19 cellular contexts compared by ENCODE assay signal in the genomic region with DNA sequence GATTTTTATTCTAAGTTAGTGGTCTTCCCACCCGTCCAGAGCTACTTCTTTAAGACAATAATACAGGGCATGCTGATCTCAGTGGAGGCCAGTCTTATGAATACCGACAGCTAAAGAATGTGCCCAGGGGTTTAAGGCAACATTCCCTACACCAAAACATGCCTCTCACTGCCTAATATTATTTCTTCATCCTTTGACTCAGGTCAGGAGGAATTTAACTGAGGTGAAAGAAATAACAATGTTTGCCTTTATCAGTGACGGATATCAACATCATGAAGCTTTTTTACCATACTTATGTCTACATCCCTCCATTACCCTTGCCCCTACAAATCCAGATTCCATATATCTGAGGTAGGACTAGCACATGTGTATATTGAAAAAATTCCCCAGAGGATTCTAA. TPM values are rescaled to one million over a fixed set of nuclear protein-coding genes. Genes with fewer than 3 reads are reported as not detected.
DNase-seq lines count a peak whose midpoint lies in the region; ATAC-seq, FAIRE-seq and TF ChIP-seq lines count a peak whose summit lies in the region.
"Had no signal": no experiment of that assay in that cellular context is flagged by ENCODE, and none has a peak within 500 bp of the region (broad histone marks: within the 10 kb centered on the region; RNA-seq: fewer than 3 reads in every experiment).

No MANE protein-coding gene starts in this region.

- no peak overlapping the region for H3K27ac ChIP-seq in neuronal stem cell (replicated peaks; ENCODE audit: low read length)
- H3K27ac ChIP-seq: lower lobe of right lung, neural progenitor cell had no signal

- H4K8ac ChIP-seq in neuronal stem cell (ENCODE audit: low read depth, low read length): no peak overlapping the region

- no peak for FAIRE-seq in D721Med (lab: Jason Lieb, UNC)
- FAIRE-seq: small intestine had no signal

- no peak overlapping the region for H2BK15ac ChIP-seq in neuronal stem cell (ENCODE audit: low read length)

- H3K9me3 Mint-ChIP-seq in Caco-2 (ENCODE audit: unreplicated experiment): no peaks in the 10 kb centered on the region
- H3K9me3 Mint-ChIP-seq: activated naive CD8-positive, alpha-beta T cell treated with anti-CD3 and anti-CD28 coated beads, Interleukin-2, amount 50 U/mL, for 24 hours; dendritic cell treated with granulocyte-macrophage colony-stimulating factor and Interleukin-4, amounts not matched to agents 40 ng/mL and 50 ng/mL, for 4 days had no signal

- H3K27me3 ChIP-seq in Caco-2 (replicated peaks; ENCODE audit: control insufficient read depth, insufficient read depth, low read length) (no peaks in the 10 kb centered on the region), neuronal stem cell (ENCODE audit: control insufficient read depth in 3 of 3, insufficient read depth in 3 of 3, low read depth in 1 of 3, low read length in 3 of 3) (peaks cover 0 to 11% (median 0%) of the 10 kb centered on the region in 3 experiments)
- H3K27me3 ChIP-seq: neural progenitor cell had no signal

- H3K36me3 ChIP-seq in Caco-2 (ENCODE audit: control insufficient read depth, insufficient read depth, low read length) (no peaks in the 10 kb centered on the region), neuronal stem cell (replicated peaks in 1 of 2; ENCODE audit: control insufficient read depth in 2 of 2, insufficient read depth in 2 of 2, low read length in 2 of 2) (no peaks in the 10 kb centered on the region)
- H3K36me3 ChIP-seq: lower lobe of right lung, neural progenitor cell had no signal

- H3K4me1 Mint-ChIP-seq in Caco-2 (ENCODE audit: low read depth, unreplicated experiment): peaks cover 8% of the 10 kb centered on the region
- H3K4me1 Mint-ChIP-seq: activated naive CD8-positive, alpha-beta T cell treated with anti-CD3 and anti-CD28 coated beads, Interleukin-2, amount 50 U/mL, for 24 hours; B cell had no signal

- CTCF ChIA-PET in Caco-2 (lab: Charles Lee): no interaction called here

- H2BK12ac ChIP-seq in neuronal stem cell (ENCODE audit: low read length): no peak overlapping the region

- H3K27ac Mint-ChIP-seq in Caco-2 (ENCODE audit: unreplicated experiment): no peak overlapping the region
- H3K27ac Mint-ChIP-seq: activated naive CD8-positive, alpha-beta T cell treated with anti-CD3 and anti-CD28 coated beads, Interleukin-2, amount 50 U/mL, for 24 hours; B cell; dendritic cell treated with granulocyte-macrophage colony-stimulating factor and Interleukin-4, amounts not matched to agents 40 ng/mL and 50 ng/mL, for 4 days; neural progenitor cell; T-helper 2 cell treated with Interferon-gamma antibody and Interleukin-4, amounts not matched to agents 5 μg/mL and 100 μg/mL, for 36 hours had no signal

- no peak overlapping the region for H4K91ac ChIP-seq in neuronal stem cell (ENCODE audit: low read depth, low read length, poor library complexity)

- no peaks in the 10 kb centered on the region for H3K9me3 ChIP-seq in Caco-2
- H3K9me3 ChIP-seq in neuronal stem cell (replicated peaks in 1 of 2; ENCODE audit: control insufficient read depth in 2 of 2, insufficient read depth in 1 of 2, low read depth in 1 of 2, low read length in 2 of 2): peaks cover 0 to 5% of the 10 kb centered on the region in 2 donors
- H3K9me3 ChIP-seq: lower lobe of right lung had no signal

- no peak for ATAC-seq in GM18519 (IDR thresholded peaks at IDR 0.05; ENCODE audit: low FRiP score, unreplicated experiment)
- ATAC-seq: activated naive CD8-positive, alpha-beta T cell treated with anti-CD3 and anti-CD28 coated beads, Interleukin-2, amount 50 U/mL, for 24 hours; HCT116; lower lobe of right lung had no signal

- peak; percentile 53 for DNase-seq in AG08396 (ENCODE audit: low spot score)
- DNase-seq in M059J (ENCODE audit: low read depth): peak; percentile 87
- peak; percentile 36 to 92 for DNase-seq in cardiac fibroblast (ENCODE audit: low read depth in 2 of 2)
- DNase-seq in myocyte (ENCODE audit: low read depth): peak; percentile 11
- DNase-seq in D721Med (ENCODE audit: insufficient read length, low spot score): no peak
- DNase-seq in Caco-2: no peak
- DNase-seq in neuronal stem cell (ENCODE audit: low spot score): no peak
- DNase-seq: activated CD4-positive, alpha-beta T cell treated with anti-CD3 and anti-CD28 coated beads for 4 hours; activated naive CD8-positive, alpha-beta T cell treated with anti-CD3 and anti-CD28 coated beads, Interleukin-2, amount 50 U/mL, for 24 hours; DMS53; lower lobe of right lung; NCI-H2029 treated with DMSO at 0.1 percent for 48 hours; small intestine had no signal

- no peak overlapping the region for H3K9ac ChIP-seq in neuronal stem cell (ENCODE audit: low read depth, low read length, poor library complexity)
- H3K9ac ChIP-seq: neural progenitor cell had no signal

- no peak overlapping the region for H3K4me2 ChIP-seq in neuronal stem cell (ENCODE audit: insufficient read depth, low read length, poor library complexity, severe bottlenecking)
- H3K4me2 ChIP-seq: neural progenitor cell had no signal

- no peaks in the 10 kb centered on the region for H3K79me1 ChIP-seq in neuronal stem cell (ENCODE audit: low read depth, low read length)

- BruUV-seq in Caco-2 (replicated peaks; lab: Mats Ljungman, UMichigan): no TSS peak

- H3K4me3 Mint-ChIP-seq in Caco-2 (ENCODE audit: unreplicated experiment): no peak overlapping the region
- H3K4me3 Mint-ChIP-seq: activated naive CD8-positive, alpha-beta T cell treated with anti-CD3 and anti-CD28 coated beads, Interleukin-2, amount 50 U/mL, for 24 hours; B cell; dendritic cell treated with granulocyte-macrophage colony-stimulating factor and Interleukin-4, amounts not matched to agents 40 ng/mL and 50 ng/mL, for 4 days; neural progenitor cell; T-helper 2 cell treated with Interferon-gamma antibody and Interleukin-4, amounts not matched to agents 5 μg/mL and 100 μg/mL, for 36 hours had no signal

- TF ChIP-seq CTCF in cardiac fibroblast (IDR thresholded peaks at IDR 0.05; ENCODE audit: low read depth, low read length) (no peak), D721Med (IDR thresholded peaks at IDR 0.05; ENCODE audit: insufficient read depth, missing control alignments) (no peak), Caco-2 (IDR thresholded peaks at IDR 0.05; ENCODE audit: insufficient read depth in 1 of 2, low read depth in 1 of 2, low read length in 1 of 2, severe bottlenecking in 1 of 2, unreplicated experiment in 1 of 2) (no peak)

- no peak overlapping the region for H3K23ac ChIP-seq in neuronal stem cell (ENCODE audit: low read depth, low read length, poor library complexity)

- H3K27me3 Mint-ChIP-seq in Caco-2 (ENCODE audit: insufficient read depth, unreplicated experiment): no peaks in the 10 kb centered on the region
- H3K27me3 Mint-ChIP-seq: activated naive CD8-positive, alpha-beta T cell treated with anti-CD3 and anti-CD28 coated beads, Interleukin-2, amount 50 U/mL, for 24 hours; B cell; dendritic cell treated with granulocyte-macrophage colony-stimulating factor and Interleukin-4, amounts not matched to agents 40 ng/mL and 50 ng/mL, for 4 days had no signal

- no peaks in the 10 kb centered on the region for H3K36me3 Mint-ChIP-seq in Caco-2 (ENCODE audit: insufficient read depth, unreplicated experiment)

- no peak overlapping the region for H3K4me3 ChIP-seq in cardiac fibroblast (replicated peaks in 1 of 2; ENCODE audit: low read depth in 2 of 2, low read length in 2 of 2)
- no peak overlapping the region for H3K4me3 ChIP-seq in Caco-2 (ENCODE audit: low read depth, low read length)
- H3K4me3 ChIP-seq in neuronal stem cell (ENCODE audit: low read length in 2 of 2): no peak overlapping the region
- H3K4me3 ChIP-seq: lower lobe of right lung, neural progenitor cell had no signal

- no peak overlapping the region for H3K14ac ChIP-seq in neuronal stem cell (ENCODE audit: low read length)

- H3K4ac ChIP-seq in neuronal stem cell (ENCODE audit: low read length): no peak overlapping the region

- no CpG with 5 or more reads among the region's 3 CpGs for WGBS in neuronal stem cell (ENCODE audit: extremely low coverage in 2 of 2, insufficient read length in 2 of 2, insufficient replicate concordance in 1 of 2), 2 donors

- H3K4me1 ChIP-seq in Caco-2 (peaks cover 14% of the 10 kb centered on the region), neuronal stem cell (ENCODE audit: control insufficient read depth in 2 of 2, insufficient read depth in 1 of 2, low read depth in 1 of 2, low read length in 2 of 2) (peaks cover 0 to 2% of the 10 kb centered on the region in 2 donors)

- no peak overlapping the region for H2AK5ac ChIP-seq in neuronal stem cell (ENCODE audit: low read depth, low read length)

- H3K18ac ChIP-seq in neuronal stem cell (ENCODE audit: low read length): no peak overlapping the region

- no peak overlapping the region for H2BK5ac ChIP-seq in neuronal stem cell (ENCODE audit: low read length)

- intact Hi-C loops in Caco-2 (cut with micrococcal nuclease; ENCODE audit: unreplicated experiment): loop anchor here (10.0 kb wide), 2 partner anchors 258 to 1208 kb away; no protein-coding TSS in a partner anchor

- H2AFZ ChIP-seq in neuronal stem cell (ENCODE audit: low read length): no peak overlapping the region
- H2AFZ ChIP-seq: neural progenitor cell had no signal

- POLR2A ChIA-PET in Caco-2 (lab: Charles Lee): no interaction called here

- H2BK120ac ChIP-seq in neuronal stem cell (ENCODE audit: low read depth, low read length): no peak overlapping the region

RNA-seq across cellular contexts. Expression of gene TES, which starts 33.3 kb away (rescaled TPM):
- 0.20 TPM in 1 of 2 replicates, not detected in the other for total RNA-seq in M059J (2014; rRNA removed; shearing (Covaris generic))
- total RNA-seq in myocyte (0.99 and 1.2 TPM in 2 replicates), Caco-2 (2022) (190 and 207 TPM in 2 replicates)
- 5.9 TPM for polyA plus RNA-seq in myocyte (2012)
- polyA plus RNA-seq in neuronal stem cell (2013, experiment 1 of 2): 2.9 TPM
- 3.4 TPM for polyA plus RNA-seq in neuronal stem cell (2013, experiment 2 of 2)

Comparison
In these comparisons a context has a peak if more than half of its experiments do, and no peak if none do; other contexts are left out.
1. DNase-seq: peak in AG08396 (single experiment), M059J (single experiment), cardiac fibroblast (2 of 2) and myocyte (single experiment); none in D721Med (single experiment), Caco-2 (0 of 2) and neuronal stem cell (single experiment).
2. RNA of gene TES, which starts 33.3 kb away (total RNA-seq): 190 to 207 TPM in Caco-2; 0.99 to 1.2 TPM in myocyte and 0.20 TPM in M059J; every median in the first group is over 10 times any median in the second.